ENCODE assay signal across 7 cellular contexts in genomic region chr9:89498845-89499480, GRCh38. TPM values are rescaled to one million over a fixed set of nuclear protein-coding genes. Genes with fewer than 3 reads are reported as not detected.
DNase-seq lines count a peak whose midpoint lies in the region; ATAC-seq and TF ChIP-seq lines count a peak whose summit lies in the region.

No MANE protein-coding gene starts in this region.

- peaks cover 9% of the 10 kb centered on the region for H3K27me3 ChIP-seq in smooth muscle cell (ENCODE audit: low read depth)

- H3K36me3 Mint-ChIP-seq in activated naive CD8-positive, alpha-beta T cell, result peaks cover 2% of the 10 kb centered on the region

- peaks cover 5% of the 10 kb centered on the region for H3K4me1 ChIP-seq in smooth muscle cell (ENCODE audit: low read depth)

- H3K4me3 Mint-ChIP-seq in activated naive CD8-positive, alpha-beta T cell, result peak overlapping the region; percentile 93

- no peaks in the 10 kb centered on the region for H3K27me3 Mint-ChIP-seq in activated naive CD8-positive, alpha-beta T cell

- H3K4me3 ChIP-seq in Jurkat, Clone E6-1 (ENCODE audit: low read length), result peak overlapping the region; percentile 87
- no peak overlapping the region for H3K4me3 ChIP-seq in smooth muscle cell

- peak overlapping the region; percentile 66 for H2AFZ ChIP-seq in smooth muscle cell (ENCODE audit: low read depth)

- no peaks in the 10 kb centered on the region for H4K20me1 ChIP-seq in smooth muscle cell (ENCODE audit: low read depth)

- H3K27ac Mint-ChIP-seq in activated naive CD8-positive, alpha-beta T cell, result peak overlapping the region; percentile 96

- no peak overlapping the region for H3K9ac ChIP-seq in smooth muscle cell (ENCODE audit: low read depth)

- WGBS in smooth muscle cell (ENCODE audit: low lambda C conversion rate), result 76% methylated on average over 7 of the region's 7 CpGs

- no peaks in the 10 kb centered on the region for H3K36me3 ChIP-seq in smooth muscle cell (ENCODE audit: low read depth)

- peak; percentile 34 for ATAC-seq in GM19043 (IDR thresholded peaks at IDR 0.05; ENCODE audit: low read depth, unreplicated experiment)
- no peak for ATAC-seq in HG03280 (IDR thresholded peaks at IDR 0.05; ENCODE audit: unreplicated experiment)

- no peaks in the 10 kb centered on the region for H3K79me2 ChIP-seq in smooth muscle cell (ENCODE audit: low read depth)

- H3K4me2 ChIP-seq in smooth muscle cell, result no peak overlapping the region

- H3F3A ChIP-seq in smooth muscle cell (ENCODE audit: low read depth), result no peaks in the 10 kb centered on the region

- H3K9me3 ChIP-seq in smooth muscle cell (replicated peaks; ENCODE audit: low read depth), result no peaks in the 10 kb centered on the region

- peaks cover 85% of the 10 kb centered on the region for H3K4me1 Mint-ChIP-seq in activated naive CD8-positive, alpha-beta T cell (ENCODE audit: low read depth)

- no peaks in the 10 kb centered on the region for H3K9me3 Mint-ChIP-seq in activated naive CD8-positive, alpha-beta T cell (ENCODE audit: low read depth)

- DNase-seq in Jurkat, Clone E6-1 (ENCODE audit: low read depth, low spot score), result peak; percentile 85
- DNase-seq in smooth muscle cell (lab: John Stamatoyannopoulos, UW; ENCODE audit: unreplicated experiment) (no peak), HT-29 (ENCODE audit: low spot score) (no peak), NCI-H2171 (lab: John Stamatoyannopoulos, UW) (no peak)

- no peak overlapping the region for H3K27ac ChIP-seq in smooth muscle cell (ENCODE audit: low read depth)

- TF ChIP-seq CTCF in smooth muscle cell (IDR thresholded peaks at IDR 0.05; ENCODE audit: borderline replicate concordance, insufficient read depth, poor library complexity, severe bottlenecking), result no peak

RNA-seq across cellular contexts. Expression of gene SEMA4D, which starts 1.1 kb away (rescaled TPM):
- polyA plus RNA-seq in Jurkat, Clone E6-1 (2012; ENCODE audit: insufficient read depth, insufficient read length), result 50.1 TPM
- total RNA-seq in smooth muscle cell, result 2.4 and 2.7 TPM in 2 replicates
- 0.63 and 3.4 TPM in 2 replicates for polyA plus RNA-seq in smooth muscle cell
- total RNA-seq in HT-29 (2014; rRNA removed; shearing (Covaris generic)), result 13.2 and 18.5 TPM in 2 replicates
